ENCODE assay signal across 2 cellular contexts in genomic region chr18:48408727-48409590, GRCh38.
TF ChIP-seq lines count a peak whose summit lies in the region.

TSS of gene ZBTB7C (minus strand) at chr18:48409383.

TF ChIP-seq in SK-N-SH treated with all-trans-retinoic acid at 6 μM for 48 hours, 23 proteins besides CTCF, POLR2A, EP300 and RAD21 (continued from another document):
- TF ChIP-seq, protein P1, sequence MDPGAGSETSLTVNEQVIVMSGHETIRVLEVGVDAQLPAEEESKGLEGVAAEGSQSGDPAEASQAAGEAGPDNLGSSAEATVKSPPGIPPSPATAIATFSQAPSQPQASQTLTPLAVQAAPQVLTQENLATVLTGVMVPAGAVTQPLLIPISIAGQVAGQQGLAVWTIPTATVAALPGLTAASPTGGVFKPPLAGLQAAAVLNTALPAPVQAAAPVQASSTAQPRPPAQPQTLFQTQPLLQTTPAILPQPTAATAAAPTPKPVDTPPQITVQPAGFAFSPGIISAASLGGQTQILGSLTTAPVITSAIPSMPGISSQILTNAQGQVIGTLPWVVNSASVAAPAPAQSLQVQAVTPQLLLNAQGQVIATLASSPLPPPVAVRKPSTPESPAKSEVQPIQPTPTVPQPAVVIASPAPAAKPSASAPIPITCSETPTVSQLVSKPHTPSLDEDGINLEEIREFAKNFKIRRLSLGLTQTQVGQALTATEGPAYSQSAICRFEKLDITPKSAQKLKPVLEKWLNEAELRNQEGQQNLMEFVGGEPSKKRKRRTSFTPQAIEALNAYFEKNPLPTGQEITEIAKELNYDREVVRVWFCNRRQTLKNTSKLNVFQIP (CRISPR knock-in tag; IDR thresholded peaks at IDR 0.05; ENCODE audit: borderline replicate concordance, low read depth) = no peak
- TF ChIP-seq ZFP30 (CRISPR knock-in tag; IDR thresholded peaks at IDR 0.05) = no peak
- TF ChIP-seq SNAI2 (CRISPR knock-in tag; IDR thresholded peaks at IDR 0.05) = no peak
- no peak for TF ChIP-seq ZFP3 (CRISPR knock-in tag; IDR thresholded peaks at IDR 0.05)
- TF ChIP-seq TSHZ2 (CRISPR knock-in tag; IDR thresholded peaks at IDR 0.05) = no peak
- no peak for TF ChIP-seq ZNF565 (CRISPR knock-in tag; conservative IDR thresholded peaks at IDR 0.05; ENCODE audit: low read depth)
- TF ChIP-seq, protein P2, sequence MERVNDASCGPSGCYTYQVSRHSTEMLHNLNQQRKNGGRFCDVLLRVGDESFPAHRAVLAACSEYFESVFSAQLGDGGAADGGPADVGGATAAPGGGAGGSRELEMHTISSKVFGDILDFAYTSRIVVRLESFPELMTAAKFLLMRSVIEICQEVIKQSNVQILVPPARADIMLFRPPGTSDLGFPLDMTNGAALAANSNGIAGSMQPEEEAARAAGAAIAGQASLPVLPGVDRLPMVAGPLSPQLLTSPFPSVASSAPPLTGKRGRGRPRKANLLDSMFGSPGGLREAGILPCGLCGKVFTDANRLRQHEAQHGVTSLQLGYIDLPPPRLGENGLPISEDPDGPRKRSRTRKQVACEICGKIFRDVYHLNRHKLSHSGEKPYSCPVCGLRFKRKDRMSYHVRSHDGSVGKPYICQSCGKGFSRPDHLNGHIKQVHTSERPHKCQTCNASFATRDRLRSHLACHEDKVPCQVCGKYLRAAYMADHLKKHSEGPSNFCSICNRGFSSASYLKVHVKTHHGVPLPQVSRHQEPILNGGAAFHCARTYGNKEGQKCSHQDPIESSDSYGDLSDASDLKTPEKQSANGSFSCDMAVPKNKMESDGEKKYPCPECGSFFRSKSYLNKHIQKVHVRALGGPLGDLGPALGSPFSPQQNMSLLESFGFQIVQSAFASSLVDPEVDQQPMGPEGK (CRISPR knock-in tag; IDR thresholded peaks at IDR 0.05; ENCODE audit: borderline replicate concordance) = no peak

TF ChIP-seq in H1, 55 proteins besides CTCF, POLR2A, EP300 and RAD21 (continued from another document):
- TF ChIP-seq, protein P3, sequence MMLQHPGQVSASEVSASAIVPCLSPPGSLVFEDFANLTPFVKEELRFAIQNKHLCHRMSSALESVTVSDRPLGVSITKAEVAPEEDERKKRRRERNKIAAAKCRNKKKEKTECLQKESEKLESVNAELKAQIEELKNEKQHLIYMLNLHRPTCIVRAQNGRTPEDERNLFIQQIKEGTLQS (IDR thresholded peaks at IDR 0.05; ENCODE audit: insufficient read depth, low read depth, low read length) = no peak
- TF ChIP-seq SIN3A (conservative IDR thresholded peaks at IDR 0.05 in 1 of 2, IDR thresholded peaks at IDR 0.05 in 1 of 2; ENCODE audit: low read depth in 1 of 2, low read length in 2 of 2) = 0 out of 4 replicates have a peak, but pooled peaks of 1 of the 2 experiments have one; percentile 54
- TF ChIP-seq RBBP5 (IDR thresholded peaks at IDR 0.05; ENCODE audit: borderline replicate concordance, low read depth, low read length) = peak; percentile 61; the same call in 1 of the 2 replicates
- TF ChIP-seq SUZ12 (IDR thresholded peaks at IDR 0.05; ENCODE audit: low read length) = 0 out of 2 replicates have a peak, but pooled peaks have one; percentile 47
